In genomic region chr12:53008760-53009159, GRCh38 we compare ENCODE assay signal across 8 cellular contexts. TPM values are rescaled to one million over a fixed set of nuclear protein-coding genes. Genes with fewer than 3 reads are reported as not detected.
DNase-seq lines count a peak whose midpoint lies in the region; ATAC-seq and TF ChIP-seq lines count a peak whose summit lies in the region.
"Not testable (repeated sequence)": the region's sequence is repeated elsewhere in the genome, so short reads cannot be mapped to it uniquely, and the experiment has no call there.

No MANE protein-coding gene starts in this region.

- peaks cover 73% of the 10 kb centered on the region for H3K4me1 Mint-ChIP-seq in CD4-positive, alpha-beta T cell (ENCODE audit: low read depth)
- peaks cover 60% of the 10 kb centered on the region for H3K4me1 Mint-ChIP-seq in HFFc6 (ENCODE audit: low read depth)
- peaks cover 69% of the 10 kb centered on the region for H3K4me1 Mint-ChIP-seq in activated CD4-positive, alpha-beta memory T cell treated with anti-CD3 and anti-CD28 coated beads, Interleukin-2, amount 10 ng/mL, durations not matched to agents 7 days and 5 days
- H3K4me1 Mint-ChIP-seq in glutamatergic neuron (ENCODE audit: low read depth, unreplicated experiment) = not testable (repeated sequence)
- peaks cover 24 to 77% (median 66%) of the 10 kb centered on the region in 4 donors for H3K4me1 Mint-ChIP-seq in naive thymus-derived CD8-positive, alpha-beta T cell
- H3K4me1 Mint-ChIP-seq in stimulated activated memory B cell treated with anti-CD40 and anti-IgM and Interleukin-4, amounts not matched to agents 10 μg/mL and 1 μg/mL and 100 μg/mL, for 72 hours = peaks cover 63% of the 10 kb centered on the region

- peak overlapping the region; percentile 99 for H3K9ac ChIP-seq in PC-3 (ENCODE audit: low read length)
- not testable (repeated sequence) for H3K9ac ChIP-seq in adipocyte (ENCODE audit: low read length)

- H2AFZ ChIP-seq in PC-3 (ENCODE audit: low read length) = not testable (repeated sequence)

- not testable (repeated sequence) for H3K27me3 Mint-ChIP-seq in CD4-positive, alpha-beta T cell; HFFc6 (ENCODE audit: insufficient read depth); activated CD4-positive, alpha-beta memory T cell treated with anti-CD3 and anti-CD28 coated beads, Interleukin-2, amount 10 ng/mL, durations not matched to agents 7 days and 5 days; naive thymus-derived CD8-positive, alpha-beta T cell; stimulated activated memory B cell treated with anti-CD40 and anti-IgM and Interleukin-4, amounts not matched to agents 10 μg/mL and 1 μg/mL and 100 μg/mL, for 72 hours
- peaks cover 12% of the 10 kb centered on the region for H3K27me3 Mint-ChIP-seq in glutamatergic neuron (ENCODE audit: unreplicated experiment)

- TF ChIP-seq CTCF in CD4-positive, alpha-beta T cell (IDR thresholded peaks at IDR 0.05); HFFc6 (IDR thresholded peaks at IDR 0.05); PC-3 (conservative IDR thresholded peaks at IDR 0.05; ENCODE audit: low read depth, low read length); glutamatergic neuron (IDR thresholded peaks at IDR 0.05; ENCODE audit: partially characterized antibody, unreplicated experiment): not testable (repeated sequence)

- peak overlapping the region; percentile 55 for H3K27ac Mint-ChIP-seq in CD4-positive, alpha-beta T cell
- not testable (repeated sequence) for H3K27ac Mint-ChIP-seq in HFFc6; glutamatergic neuron (ENCODE audit: unreplicated experiment); stimulated activated memory B cell treated with anti-CD40 and anti-IgM and Interleukin-4, amounts not matched to agents 10 μg/mL and 1 μg/mL and 100 μg/mL, for 72 hours
- H3K27ac Mint-ChIP-seq in activated CD4-positive, alpha-beta memory T cell treated with anti-CD3 and anti-CD28 coated beads, Interleukin-2, amount 10 ng/mL, durations not matched to agents 7 days and 5 days = peak overlapping the region; percentile 35
- peak overlapping the region in 2 of 10 donors; percentile 65 to 96 for H3K27ac Mint-ChIP-seq in naive thymus-derived CD8-positive, alpha-beta T cell

- CTCF ChIA-PET in CD4-positive, alpha-beta T cell (lab: Charles Lee); PC-3 (lab: Charles Lee); activated CD4-positive, alpha-beta memory T cell treated with anti-CD3 and anti-CD28 coated beads, Interleukin-2, amount 10 ng/mL, durations not matched to agents 7 days and 5 days (lab: Charles Lee): not testable (repeated sequence)

- ATAC-seq in CD4-positive, alpha-beta T cell (ENCODE audit: poor library complexity); PC-3; naive thymus-derived CD8-positive, alpha-beta T cell; stimulated activated memory B cell treated with anti-CD40 and anti-IgM and Interleukin-4, amounts not matched to agents 10 μg/mL and 1 μg/mL and 100 μg/mL, for 72 hours: not testable (repeated sequence)

- H4K20me1 ChIP-seq in PC-3 (ENCODE audit: low read length) = peaks cover 58% of the 10 kb centered on the region

- peak overlapping the region; percentile 97 for H3K4me2 ChIP-seq in PC-3 (ENCODE audit: low read length)

- POLR2A ChIA-PET in CD4-positive, alpha-beta T cell (lab: Charles Lee); PC-3 (lab: Charles Lee; ENCODE audit: unreplicated experiment); activated CD4-positive, alpha-beta memory T cell treated with anti-CD3 and anti-CD28 coated beads, Interleukin-2, amount 10 ng/mL, durations not matched to agents 7 days and 5 days (lab: Charles Lee): not testable (repeated sequence)
- POLR2A ChIA-PET in naive thymus-derived CD8-positive, alpha-beta T cell (lab: Charles Lee) = interaction anchor here (1.0 kb wide), 1 partner anchor 492 kb away, joined by 3 read pairs; no protein-coding TSS in a partner anchor

- H3K9me3 Mint-ChIP-seq in CD4-positive, alpha-beta T cell; HFFc6; activated CD4-positive, alpha-beta memory T cell treated with anti-CD3 and anti-CD28 coated beads, Interleukin-2, amount 10 ng/mL, durations not matched to agents 7 days and 5 days; naive thymus-derived CD8-positive, alpha-beta T cell; stimulated activated memory B cell treated with anti-CD40 and anti-IgM and Interleukin-4, amounts not matched to agents 10 μg/mL and 1 μg/mL and 100 μg/mL, for 72 hours: not testable (repeated sequence)
- H3K9me3 Mint-ChIP-seq in glutamatergic neuron (ENCODE audit: unreplicated experiment) = peaks cover 11% of the 10 kb centered on the region

- not testable (repeated sequence) for DNase-seq in CD4-positive, alpha-beta T cell; HFFc6; PC-3; activated CD4-positive, alpha-beta memory T cell treated with anti-CD3 and anti-CD28 coated beads, Interleukin-2, amount 10 ng/mL, durations not matched to agents 7 days and 5 days; adipocyte (ENCODE audit: low read depth); glutamatergic neuron; naive thymus-derived CD8-positive, alpha-beta T cell

- H3K4me1 ChIP-seq in PC-3 (ENCODE audit: insufficient read depth, low read length) (peaks cover 47% of the 10 kb centered on the region), adipocyte (ENCODE audit: control insufficient read depth, insufficient read depth, low read length) (peaks cover 67% of the 10 kb centered on the region)

- BruUV-seq in PC-3 (replicated peaks; lab: Mats Ljungman, UMichigan) = not testable (repeated sequence)

- H3K4me3 ChIP-seq in PC-3 (ENCODE audit: low read length) (peak overlapping the region; percentile 88), adipocyte (ENCODE audit: low read length) (peak overlapping the region; percentile 99)

- H3K9me2 ChIP-seq in PC-3 (replicated peaks; ENCODE audit: low read length) = not testable (repeated sequence)

- H3K4me3 Mint-ChIP-seq in CD4-positive, alpha-beta T cell = peak overlapping the region; percentile 69
- H3K4me3 Mint-ChIP-seq in HFFc6 (peak overlapping the region; percentile 95), glutamatergic neuron (ENCODE audit: unreplicated experiment) (peak overlapping the region; percentile 98)
- H3K4me3 Mint-ChIP-seq in activated CD4-positive, alpha-beta memory T cell treated with anti-CD3 and anti-CD28 coated beads, Interleukin-2, amount 10 ng/mL, durations not matched to agents 7 days and 5 days = peak overlapping the region; percentile 97
- peak overlapping the region; percentile 12 to 100 (median 82) for H3K4me3 Mint-ChIP-seq in naive thymus-derived CD8-positive, alpha-beta T cell
- H3K4me3 Mint-ChIP-seq in stimulated activated memory B cell treated with anti-CD40 and anti-IgM and Interleukin-4, amounts not matched to agents 10 μg/mL and 1 μg/mL and 100 μg/mL, for 72 hours = peak overlapping the region; percentile 96

- intact Hi-C loops in CD4-positive, alpha-beta T cell (cut with DNase I, micrococcal nuclease) = loop anchor here in 1 of 2 experiments (5.0 to 10.0 kb wide), 5 partner anchors 39 to 984 kb away; partner anchors contain the start of genes CALCOCO1, MYG1, PCBP2 and PFDN5
- intact Hi-C loops in PC-3 (cut with micrococcal nuclease) = not testable (repeated sequence)

- H3K36me3 ChIP-seq in PC-3 (ENCODE audit: low read depth, low read length) (peaks cover 52% of the 10 kb centered on the region), adipocyte (ENCODE audit: control insufficient read depth, insufficient read depth, low read length, severe bottlenecking) (peaks cover 21% of the 10 kb centered on the region)

- H3K79me2 ChIP-seq in PC-3 (ENCODE audit: low read length) = peaks cover 88% of the 10 kb centered on the region

- not testable (repeated sequence) for H3K9me3 ChIP-seq in CD4-positive, alpha-beta T cell (ENCODE audit: control insufficient read depth, low read length); PC-3 (ENCODE audit: low read length); adipocyte (ENCODE audit: control insufficient read depth, low read length)

- not testable (repeated sequence) for H3K27me3 ChIP-seq in CD4-positive, alpha-beta T cell (ENCODE audit: control insufficient read depth, insufficient read depth, low read length); PC-3 (ENCODE audit: low read length); adipocyte (replicated peaks; ENCODE audit: control insufficient read depth, insufficient read depth, low read length)

- H3K27ac ChIP-seq in CD4-positive, alpha-beta T cell (ENCODE audit: low read depth, low read length); PC-3 (ENCODE audit: low read length): not testable (repeated sequence)

- peaks cover 54% of the 10 kb centered on the region for H3K36me3 Mint-ChIP-seq in CD4-positive, alpha-beta T cell (ENCODE audit: low read depth)
- H3K36me3 Mint-ChIP-seq in HFFc6 (ENCODE audit: low read depth) = peaks cover 39% of the 10 kb centered on the region
- H3K36me3 Mint-ChIP-seq in activated CD4-positive, alpha-beta memory T cell treated with anti-CD3 and anti-CD28 coated beads, Interleukin-2, amount 10 ng/mL, durations not matched to agents 7 days and 5 days (ENCODE audit: low read depth) = peaks cover 41% of the 10 kb centered on the region
- H3K36me3 Mint-ChIP-seq in glutamatergic neuron (ENCODE audit: unreplicated experiment) = not testable (repeated sequence)
- peaks cover 0 to 32% (median 4%) of the 10 kb centered on the region in 3 donors for H3K36me3 Mint-ChIP-seq in naive thymus-derived CD8-positive, alpha-beta T cell
- peaks cover 32% of the 10 kb centered on the region for H3K36me3 Mint-ChIP-seq in stimulated activated memory B cell treated with anti-CD40 and anti-IgM and Interleukin-4, amounts not matched to agents 10 μg/mL and 1 μg/mL and 100 μg/mL, for 72 hours

- not testable (repeated sequence) for H3F3A ChIP-seq in PC-3 (ENCODE audit: low read length, unreplicated experiment)

RNA-seq across cellular contexts. Expression of gene EIF4B, which starts 2.5 kb away (rescaled TPM):
- 100 to 1,000 TPM; 794 to 806 TPM for total RNA-seq in CD4-positive, alpha-beta T cell
- 100 to 1,000 TPM; 376 to 437 (median 392) TPM for total RNA-seq in HFFc6 (2021; fragmentation: NEBNext Ultra II Directional; extraction: Animal tissue kit (Norgen Biotek cat#: 25700))
- total RNA-seq in PC-3 (2014; rRNA removed) = 424 and 434 TPM in 2 replicates
- 100 to 1,000 TPM; 303 to 311 TPM for total RNA-seq in activated CD4-positive, alpha-beta memory T cell treated with anti-CD3 and anti-CD28 coated beads, Interleukin-2, amount 10 ng/mL, durations not matched to agents 7 days and 5 days
- 283 TPM for total RNA-seq in glutamatergic neuron (ENCODE audit: unreplicated experiment)
- 100 to 1,000 TPM; 752 to 804 TPM for total RNA-seq in naive thymus-derived CD8-positive, alpha-beta T cell
- polyA plus RNA-seq in naive thymus-derived CD8-positive, alpha-beta T cell = 100 to 1,000 TPM; 116 to 146 (median 124) TPM

RNA-seq across cellular contexts. Expression of gene TNS2, which starts 41.1 kb away (rescaled TPM):
- 1 to 10 TPM; 2.3 to 3.0 TPM for total RNA-seq in CD4-positive, alpha-beta T cell
- total RNA-seq in HFFc6 (2021; fragmentation: NEBNext Ultra II Directional; extraction: Animal tissue kit (Norgen Biotek cat#: 25700)) = 10 to 100 TPM; 44.3 to 69.2 (median 58.9) TPM
- total RNA-seq in PC-3 (2014; rRNA removed) (13.1 and 30.3 TPM in 2 replicates), glutamatergic neuron (ENCODE audit: unreplicated experiment) (2.5 TPM)
- under 1 TPM; 0.78 to 0.83 TPM for total RNA-seq in activated CD4-positive, alpha-beta memory T cell treated with anti-CD3 and anti-CD28 coated beads, Interleukin-2, amount 10 ng/mL, durations not matched to agents 7 days and 5 days
- total RNA-seq in naive thymus-derived CD8-positive, alpha-beta T cell = 1 to 10 TPM; 2.4 to 3.0 TPM
- under 1 TPM in 2 of 3 donors, not detected in 1; 0.13 to 0.19 TPM for polyA plus RNA-seq in naive thymus-derived CD8-positive, alpha-beta T cell

RNA-seq across cellular contexts. Expression of gene KRT18, which starts 59.8 kb away (rescaled TPM):
- 1 to 10 TPM; 7.2 to 9.2 TPM for total RNA-seq in CD4-positive, alpha-beta T cell
- 100 to 1,000 TPM; 556 to 745 (median 582) TPM for total RNA-seq in HFFc6 (2021; fragmentation: NEBNext Ultra II Directional; extraction: Animal tissue kit (Norgen Biotek cat#: 25700))
- total RNA-seq in PC-3 (2014; rRNA removed) = 1,461 and 1,545 TPM in 2 replicates
- total RNA-seq in activated CD4-positive, alpha-beta memory T cell treated with anti-CD3 and anti-CD28 coated beads, Interleukin-2, amount 10 ng/mL, durations not matched to agents 7 days and 5 days = 1 to 10 TPM; 2.2 to 2.8 TPM
- total RNA-seq in glutamatergic neuron (ENCODE audit: unreplicated experiment) = 1.3 TPM
- total RNA-seq in naive thymus-derived CD8-positive, alpha-beta T cell = 10 to 100 TPM in 1 of 2 experiments, 1 to 10 TPM in 1; 9.7 to 10.6 TPM
- 1 to 10 TPM; 3.5 to 9.3 (median 9.0) TPM for polyA plus RNA-seq in naive thymus-derived CD8-positive, alpha-beta T cell

Comparison
In these comparisons a context has a peak if more than half of its experiments do, and no peak if none do; other contexts are left out.
1. RNA of gene KRT18, which starts 59.8 kb away (total RNA-seq): 1,461 to 1,545 TPM in PC-3 and 556 to 745 TPM in HFFc6; 9.7 to 10.6 TPM in naive thymus-derived CD8-positive, alpha-beta T cell, 7.2 to 9.2 TPM in CD4-positive, alpha-beta T cell, 2.2 to 2.8 TPM in activated CD4-positive, alpha-beta memory T cell treated with anti-CD3 and anti-CD28 coated beads, Interleukin-2, amount 10 ng/mL, durations not matched to agents 7 days and 5 days and 1.3 TPM in glutamatergic neuron (single experiment); every median in the first group is over 10 times any median in the second.
2. Peak in every context shown above with its lines, with median percentiles within 50 percentile points of each other: H3K4me3 Mint-ChIP-seq.